ENCODE assay signal across 23 cellular contexts in genomic region chr16:67409631-67410030, GRCh38. TPM values are rescaled to one million over a fixed set of nuclear protein-coding genes. Genes with fewer than 3 reads are reported as not detected.
A peak's percentile ranks its signal among the peaks of the same experiment; 100 is the strongest.
DNase-seq lines count a peak whose midpoint lies in the region; ATAC-seq, FAIRE-seq and TF ChIP-seq lines count a peak whose summit lies in the region.
"Had no signal": no experiment of that assay in that cellular context is flagged by ENCODE, and none has a peak within 500 bp of the region (broad histone marks: within the 10 kb centered on the region; RNA-seq: fewer than 3 reads in every experiment).

No MANE protein-coding gene starts in this region.

- BruUV-seq in MCF 10A (replicated peaks; lab: Mats Ljungman, UMichigan), result no TSS peak

- H3K9me3 Mint-ChIP-seq in MCF 10A (ENCODE audit: unreplicated experiment), result no peaks in the 10 kb centered on the region
- H3K9me3 Mint-ChIP-seq in HFFc6, result no peaks in the 10 kb centered on the region
- H3K9me3 Mint-ChIP-seq in activated T-cell treated with anti-CD3 and anti-CD28 coated beads, Interleukin-2, amount 50 U/mL, for 4 hours, result no peaks in the 10 kb centered on the region
- H3K9me3 Mint-ChIP-seq in activated naive CD4-positive, alpha-beta T cell treated with anti-CD3 and anti-CD28 coated beads, Interleukin-2, amount 50 U/mL, for 72 hours, result no peaks in the 10 kb centered on the region
- H3K9me3 Mint-ChIP-seq: CD14-positive monocyte; CD4-positive, alpha-beta memory T cell had no signal

- no peak for DNase-seq in MCF 10A (ENCODE audit: unreplicated experiment)
- no peak for DNase-seq in breast epithelium (ENCODE audit: low spot score in 2 of 2)
- DNase-seq in epithelial cell of prostate (ENCODE audit: low read depth, low spot score), result no peak
- DNase-seq in kidney, result peak; percentile 34
- DNase-seq in HFFc6, result no peak
- DNase-seq in activated T-cell treated with anti-CD3 and anti-CD28 coated beads, Interleukin-2, amount 50 U/mL, for 4 hours, result no peak
- no peak for DNase-seq in activated naive CD4-positive, alpha-beta T cell treated with anti-CD3 and anti-CD28 coated beads, Interleukin-2, amount 50 U/mL, for 72 hours (ENCODE audit: low spot score in 2 of 2)
- DNase-seq: 8988T; CD4-positive, alpha-beta memory T cell; DMS53; DND-41; EL; HCEC 1CT; IMR-90 had no signal

- H3K4me1 ChIP-seq in breast epithelium, result peaks cover 0 to 10% of the 10 kb centered on the region in 2 donors
- H3K4me1 ChIP-seq in kidney (ENCODE audit: control insufficient read depth in 1 of 2, insufficient read depth in 1 of 2, low read depth in 1 of 2, low read length in 2 of 2), result peaks cover 9 to 13% of the 10 kb centered on the region in 2 donors
- H3K4me1 ChIP-seq: BLaER1 had no signal

- ATAC-seq in activated T-cell treated with anti-CD3 and anti-CD28 coated beads, Interleukin-2, amount 50 U/mL, for 4 hours, result no peak
- ATAC-seq in activated naive CD4-positive, alpha-beta T cell treated with anti-CD3 and anti-CD28 coated beads, Interleukin-2, amount 50 U/mL, for 72 hours, result no peak
- ATAC-seq: GM12878 had no signal

- FAIRE-seq in kidney (lab: Jason Lieb, UNC), result no peak
- FAIRE-seq: GM12878, GM19239, H54, HTR-8/SVneo had no signal

- TF ChIP-seq CTCF in MCF 10A (IDR thresholded peaks at IDR 0.05; ENCODE audit: unreplicated experiment) (no peak), breast epithelium (IDR thresholded peaks at IDR 0.05) (no peak), kidney (IDR thresholded peaks at IDR 0.05; ENCODE audit: borderline replicate concordance, extremely low read depth, insufficient read depth) (no peak), HFFc6 (IDR thresholded peaks at IDR 0.05) (no peak)

- intact Hi-C loops in MCF 10A (cut with micrococcal nuclease) (no loop called here), breast epithelium (cut with DNase I; ENCODE audit: low total_unique reads) (loop anchor here (1.0 to 10.0 kb wide), 2 partner anchors 24 to 235 kb away; partner anchors contain the start of gene NOL3), kidney (cut with DNase I) (no loop called here)

- H3K27ac ChIP-seq in breast epithelium (no peak overlapping the region), epithelial cell of prostate (peak overlapping the region; percentile 17), kidney (ENCODE audit: low read depth in 2 of 2, low read length in 2 of 2) (no peak overlapping the region), skin epidermis (peak overlapping the region in 15 of 21 experiments; percentile 2 to 76 (median 42))
- H3K27ac ChIP-seq: BLaER1 had no signal

- no peak overlapping the region for H3K9ac ChIP-seq in kidney (ENCODE audit: low read length in 2 of 2)
- H3K9ac ChIP-seq: BLaER1 had no signal

- no peak for TF ChIP-seq POLR2A in breast epithelium (IDR thresholded peaks at IDR 0.05)

- H3K4me3 ChIP-seq in breast epithelium, result no peak overlapping the region
- H3K4me3 ChIP-seq in kidney (ENCODE audit: low read length in 2 of 2), result no peak overlapping the region
- no peak overlapping the region for H3K4me3 ChIP-seq in skin epidermis
- H3K4me3 ChIP-seq: BLaER1, GM12878 had no signal

- H3K27ac Mint-ChIP-seq in MCF 10A (ENCODE audit: low read depth, unreplicated experiment) (peak overlapping the region; percentile 66), HFFc6 (no peak overlapping the region)
- H3K27ac Mint-ChIP-seq in activated naive CD4-positive, alpha-beta T cell treated with anti-CD3 and anti-CD28 coated beads, Interleukin-2, amount 50 U/mL, for 72 hours, result peak overlapping the region in 1 of 2 donors; percentile 18
- H3K27ac Mint-ChIP-seq: CD4-positive, alpha-beta memory T cell had no signal

- H3K27me3 ChIP-seq in breast epithelium, result no peaks in the 10 kb centered on the region

- POLR2A ChIA-PET in MCF 10A (lab: Yijun Ruan, JAX), result no interaction called here

- H3K4me3 Mint-ChIP-seq in MCF 10A (ENCODE audit: unreplicated experiment) (no peak overlapping the region), HFFc6 (no peak overlapping the region)
- H3K4me3 Mint-ChIP-seq in activated T-cell treated with anti-CD3 and anti-CD28 coated beads, Interleukin-2, amount 50 U/mL, for 4 hours, result no peak overlapping the region
- H3K4me3 Mint-ChIP-seq: CD14-positive monocyte; CD4-positive, alpha-beta memory T cell had no signal

- H3K9me3 ChIP-seq in breast epithelium, result no peaks in the 10 kb centered on the region
- no peaks in the 10 kb centered on the region for H3K9me3 ChIP-seq in kidney (ENCODE audit: control insufficient read depth in 1 of 2, low read length in 2 of 2)
- H3K9me3 ChIP-seq: BLaER1 had no signal

- H3K36me3 ChIP-seq in breast epithelium (no peaks in the 10 kb centered on the region), kidney (ENCODE audit: control insufficient read depth in 1 of 2, insufficient read depth in 2 of 2, low read length in 2 of 2) (no peaks in the 10 kb centered on the region)
- H3K36me3 ChIP-seq: BLaER1 had no signal

- H3K36me3 Mint-ChIP-seq in MCF 10A (ENCODE audit: insufficient read depth, unreplicated experiment) (no peaks in the 10 kb centered on the region), HFFc6 (ENCODE audit: low read depth) (no peaks in the 10 kb centered on the region)
- no peaks in the 10 kb centered on the region for H3K36me3 Mint-ChIP-seq in activated T-cell treated with anti-CD3 and anti-CD28 coated beads, Interleukin-2, amount 50 U/mL, for 4 hours (ENCODE audit: insufficient read depth)
- H3K36me3 Mint-ChIP-seq in activated naive CD4-positive, alpha-beta T cell treated with anti-CD3 and anti-CD28 coated beads, Interleukin-2, amount 50 U/mL, for 72 hours, result no peaks in the 10 kb centered on the region
- H3K36me3 Mint-ChIP-seq: CD14-positive monocyte; CD4-positive, alpha-beta memory T cell had no signal

- H3K27me3 Mint-ChIP-seq in MCF 10A (ENCODE audit: insufficient read depth, unreplicated experiment) (no peaks in the 10 kb centered on the region), HFFc6 (ENCODE audit: insufficient read depth) (no peaks in the 10 kb centered on the region)
- H3K27me3 Mint-ChIP-seq in activated T-cell treated with anti-CD3 and anti-CD28 coated beads, Interleukin-2, amount 50 U/mL, for 4 hours (ENCODE audit: low read depth), result peaks cover 26% of the 10 kb centered on the region

- H3K4me1 Mint-ChIP-seq in MCF 10A (ENCODE audit: insufficient read depth, unreplicated experiment), result peaks cover 11% of the 10 kb centered on the region
- peaks cover 42% of the 10 kb centered on the region for H3K4me1 Mint-ChIP-seq in HFFc6 (ENCODE audit: low read depth)
- H3K4me1 Mint-ChIP-seq in activated T-cell treated with anti-CD3 and anti-CD28 coated beads, Interleukin-2, amount 50 U/mL, for 4 hours (ENCODE audit: low read depth), result no peaks in the 10 kb centered on the region

- CTCF ChIA-PET in MCF 10A (lab: Yijun Ruan, JAX), result interaction anchor here (0.5 to 1.2 kb wide), 3 partner anchors 36 to 541 kb away, joined by 3 to 4 read pairs (median 4); no protein-coding TSS in a partner anchor

RNA-seq across cellular contexts. Expression of gene ZDHHC1, which starts 6.6 kb away (rescaled TPM):
- total RNA-seq in MCF 10A (2022), result 5.9 and 7.6 TPM in 2 replicates
- total RNA-seq in breast epithelium, result 10 to 100 TPM; 17.4 to 20.3 (median 19.3) TPM
- total RNA-seq in kidney, result 23.6 TPM
- polyA plus RNA-seq in kidney (ENCODE audit: insufficient read depth, low read depth, low replicate concordance), result 14.6 TPM
- 1 to 10 TPM; 2.1 to 5.4 (median 2.8) TPM for total RNA-seq in HFFc6 (2021; fragmentation: NEBNext Ultra II Directional; extraction: Animal tissue kit (Norgen Biotek cat#: 25700))
- under 1 TPM; 0.61 to 0.99 (median 0.79) TPM for total RNA-seq in activated T-cell treated with anti-CD3 and anti-CD28 coated beads, Interleukin-2, amount 50 U/mL, for 4 hours
- total RNA-seq in activated naive CD4-positive, alpha-beta T cell treated with anti-CD3 and anti-CD28 coated beads, Interleukin-2, amount 50 U/mL, for 72 hours, result 1 to 10 TPM in 1 of 2 donors, under 1 TPM in 1; 0.23 to 2.4 TPM
- total RNA-seq: CD4-positive, alpha-beta memory T cell had no signal
- polyA plus RNA-seq: CD4-positive, alpha-beta memory T cell had no signal

RNA-seq across cellular contexts. Expression of gene TPPP3, which starts 16.3 kb away (rescaled TPM):
- not detected in 2 replicates for total RNA-seq in MCF 10A (2022)
- 1 to 10 TPM; 1.3 to 6.9 (median 3.6) TPM for total RNA-seq in breast epithelium
- 8.2 TPM for total RNA-seq in kidney
- 108 TPM for polyA plus RNA-seq in kidney (ENCODE audit: insufficient read depth, low read depth, low replicate concordance)
- total RNA-seq in HFFc6 (2021; fragmentation: NEBNext Ultra II Directional; extraction: Animal tissue kit (Norgen Biotek cat#: 25700)), result under 1 TPM in 2 of 6 experiments, not detected in 4; 0.21 to 0.28 TPM
- total RNA-seq in activated T-cell treated with anti-CD3 and anti-CD28 coated beads, Interleukin-2, amount 50 U/mL, for 4 hours, result under 1 TPM in 1 of 3 donors, not detected in 2; 0.20 TPM
- not detected for total RNA-seq in activated naive CD4-positive, alpha-beta T cell treated with anti-CD3 and anti-CD28 coated beads, Interleukin-2, amount 50 U/mL, for 72 hours
- total RNA-seq: CD4-positive, alpha-beta memory T cell; GM12878 had no signal
- polyA plus RNA-seq: CD4-positive, alpha-beta memory T cell had no signal

RNA-seq across cellular contexts. Expression of gene HSD11B2, which starts 21.3 kb away (rescaled TPM):
- total RNA-seq in MCF 10A (2022) (0.42 and 0.86 TPM in 2 replicates), breast epithelium (10 to 100 TPM in 2 of 3 donors, under 1 TPM in 1; 0.32 to 66.9 (median 10.2) TPM), kidney (139 TPM)
- 1,022 TPM for polyA plus RNA-seq in kidney (ENCODE audit: insufficient read depth, low read depth, low replicate concordance)
- total RNA-seq in HFFc6 (2021; fragmentation: NEBNext Ultra II Directional; extraction: Animal tissue kit (Norgen Biotek cat#: 25700)), result not detected
- total RNA-seq in activated T-cell treated with anti-CD3 and anti-CD28 coated beads, Interleukin-2, amount 50 U/mL, for 4 hours, result 1 to 10 TPM; 3.9 to 6.1 (median 5.2) TPM
- total RNA-seq in activated naive CD4-positive, alpha-beta T cell treated with anti-CD3 and anti-CD28 coated beads, Interleukin-2, amount 50 U/mL, for 72 hours, result 1 to 10 TPM; 1.3 to 2.7 TPM
- total RNA-seq: CD4-positive, alpha-beta memory T cell; G401; IMR-90 had no signal
- polyA plus RNA-seq: AG04450, CD14-positive monocyte had no signal

Comparison
In these comparisons a context has a peak if more than half of its experiments do, and no peak if none do; other contexts are left out.
1. H3K27ac ChIP-seq: peak in epithelial cell of prostate (single experiment) and skin epidermis (15 of 21); none in breast epithelium (0 of 2) and kidney (0 of 2).